In genomic region chr17:77465358-77466041, GRCh38 we compare ENCODE assay signal across 8 cellular contexts.
DNase-seq lines count a peak whose midpoint lies in the region; ATAC-seq and TF ChIP-seq lines count a peak whose summit lies in the region.

No MANE protein-coding gene starts in this region.

- 0 out of 2 replicates have a peak overlapping the region, but pooled peaks have one; percentile 15 for H3K9ac ChIP-seq in IMR-90 (ENCODE audit: low read depth, low read length)

- intact Hi-C loops in IMR-90 (cut with micrococcal nuclease), result no loop called here
- intact Hi-C loops in tibial artery (cut with DNase I; ENCODE audit: low total_unique reads), result no loop called here

- 0 out of 4 replicates have a peak overlapping the region, but pooled peaks of 1 of the 2 experiments have one; percentile 43 for H4K8ac ChIP-seq in IMR-90 (ENCODE audit: low read depth in 2 of 2, low read length in 2 of 2)

- DNase-seq in Ammon's horn (ENCODE audit: low spot score) (peak; percentile 76), IMR-90 (peak; percentile 77), tibial artery (peak; percentile 72 to 80), NCI-H2196 (lab: John Stamatoyannopoulos, UW; ENCODE audit: unreplicated experiment) (no peak)
- DNase-seq in effector CD8-positive, alpha-beta T cell (lab: John Stamatoyannopoulos, UW), result peak; percentile 45

- peaks cover 31% of the 10 kb centered on the region for H3K4me1 ChIP-seq in IMR-90 (ENCODE audit: control insufficient read depth, insufficient read depth, low read length)
- H3K4me1 ChIP-seq in muscle layer of duodenum (ENCODE audit: control insufficient read depth in 1 of 2, insufficient read depth in 2 of 2, low read length in 2 of 2), result peaks cover 17 to 36% of the 10 kb centered on the region in 2 donors
- H3K4me1 ChIP-seq in tibial artery, result peaks cover 0 to 32% (median 19%) of the 10 kb centered on the region in 4 donors

- peak overlapping the region; percentile 56; the same call in 1 of the 2 replicates for H4K91ac ChIP-seq in IMR-90 (ENCODE audit: insufficient read depth, low read depth, low read length)

- peaks cover 36% of the 10 kb centered on the region for H3K9me1 ChIP-seq in IMR-90 (ENCODE audit: insufficient read depth, low read length)

- H2BK120ac ChIP-seq in IMR-90 (ENCODE audit: low read depth, low read length), result peak overlapping the region; percentile 64; the same call in 1 of the 2 replicates

- H2BK20ac ChIP-seq in IMR-90 (ENCODE audit: low read depth, low read length), result no peak overlapping the region

- H3K27ac ChIP-seq in IMR-90 (ENCODE audit: insufficient read depth, low read length), result 0 out of 2 replicates have a peak overlapping the region, but pooled peaks have one; percentile 13
- H3K27ac ChIP-seq in muscle layer of duodenum (ENCODE audit: low read length), result peak overlapping the region; percentile 39
- H3K27ac ChIP-seq in tibial artery, result no peak overlapping the region

- H3K4ac ChIP-seq in IMR-90 (ENCODE audit: low read depth, low read length), result peak overlapping the region; percentile 48

- peak overlapping the region; percentile 22 for H2AK9ac ChIP-seq in IMR-90 (replicated peaks; ENCODE audit: low read depth, low read length, poor library complexity)

- H3K14ac ChIP-seq in IMR-90 (replicated peaks; ENCODE audit: low read depth, low read length), result peak overlapping the region; percentile 59

- H3K18ac ChIP-seq in IMR-90 (ENCODE audit: low read depth, low read length), result no peak overlapping the region

- H3K36me3 ChIP-seq in IMR-90 (ENCODE audit: control insufficient read depth, insufficient read depth, low read length), result peaks cover 16% of the 10 kb centered on the region; the same call in 1 of the 2 replicates
- no peaks in the 10 kb centered on the region for H3K36me3 ChIP-seq in muscle layer of duodenum (ENCODE audit: control insufficient read depth in 1 of 2, insufficient read depth in 2 of 2, low read length in 2 of 2)
- peaks cover 0 to 10% (median 0%) of the 10 kb centered on the region in 3 donors for H3K36me3 ChIP-seq in tibial artery

- no peak overlapping the region for H3K4me2 ChIP-seq in IMR-90 (ENCODE audit: low read depth, low read length)

- H2BK15ac ChIP-seq in IMR-90 (ENCODE audit: low read depth, low read length), result peak overlapping the region; percentile 87; the same call in 1 of the 3 replicates

- no peak for TF ChIP-seq CTCF in IMR-90 (conservative IDR thresholded peaks at IDR 0.05; ENCODE audit: low read depth, low read length)
- no peak for TF ChIP-seq CTCF in tibial artery (IDR thresholded peaks at IDR 0.05)

- no TSS peak for BruUV-seq in IMR-90 (replicated peaks; lab: Mats Ljungman, UMichigan)

- peak overlapping the region; percentile 44 for H2AFZ ChIP-seq in IMR-90 (replicated peaks; ENCODE audit: low read length, poor library complexity)

- H3K79me1 ChIP-seq in IMR-90 (ENCODE audit: low read depth in 1 of 2, low read length in 2 of 2), result peaks cover 28 to 90% of the 10 kb centered on the region in 2 experiments

- CTCF ChIA-PET in IMR-90 (lab: Yijun Ruan, JAX), result interaction anchor here (1.4 kb wide), 1 partner anchor 36 kb away, joined by 6 read pairs; no protein-coding TSS in a partner anchor

- peak overlapping the region; percentile 48 for H2BK5ac ChIP-seq in IMR-90 (ENCODE audit: low read depth, low read length, poor library complexity, severe bottlenecking)

- WGBS in IMR-90 (ENCODE audit: extremely low coverage in 2 of 2, insufficient read length in 1 of 2), 2 experiments, result 40% methylated on average over 2 of the region's 13 CpGs; no CpG with 5 or more reads in 1 of the 2 experiments

- in situ Hi-C loops in IMR-90 (cut with MboI; ENCODE audit: low sequenced_read_pairs), result no loop called here

- H3K4me3 ChIP-seq in IMR-90 (ENCODE audit: insufficient read depth, low read depth, low read length) (no peak overlapping the region), muscle layer of duodenum (ENCODE audit: low read depth in 1 of 2, low read length in 2 of 2) (no peak overlapping the region), tibial artery (no peak overlapping the region)

- ATAC-seq in GM19463 (IDR thresholded peaks at IDR 0.05; ENCODE audit: unreplicated experiment) (peak; percentile 62), IMR-90 (ENCODE audit: low read depth) (peak; percentile 76)
- peak; percentile 89 to 92 for ATAC-seq in activated CD4-positive, CD25-positive, alpha-beta regulatory T cell treated with anti-CD3 and anti-CD28 coated beads, Interleukin-2, amount 50 U/mL, for 24 hours

- 0 out of 2 replicates have a peak overlapping the region, but pooled peaks have one; percentile 10 for H3K56ac ChIP-seq in IMR-90 (ENCODE audit: extremely low read depth, insufficient read depth, low read length)

- POLR2A ChIA-PET in IMR-90 (lab: Charles Lee; ENCODE audit: unreplicated experiment), result interaction anchor here (0.7 kb wide), 1 partner anchor 41 kb away, joined by 4 read pairs; no protein-coding TSS in a partner anchor

- H3K9me3 ChIP-seq in IMR-90 (ENCODE audit: control insufficient read depth, insufficient read depth, low read length) (no peaks in the 10 kb centered on the region), muscle layer of duodenum (ENCODE audit: control insufficient read depth in 1 of 2, low read length in 2 of 2) (no peaks in the 10 kb centered on the region), tibial artery (no peaks in the 10 kb centered on the region)

- TF ChIP-seq POLR2A in IMR-90 (IDR thresholded peaks at IDR 0.05; ENCODE audit: low read depth, low read length), result no peak

- H4K20me1 ChIP-seq in IMR-90 (ENCODE audit: insufficient read depth, low read length), result peaks cover 95% of the 10 kb centered on the region

- dilution Hi-C loops in IMR-90 (cut with HindIII; ENCODE audit: low sequenced_read_pairs, unreplicated experiment), result no loop called here

- TF ChIP-seq RAD21 in IMR-90 (IDR thresholded peaks at IDR 0.05; ENCODE audit: low read length), result peak; percentile 18; the same call in 1 of the 2 replicates

- H4K5ac ChIP-seq in IMR-90 (ENCODE audit: low read depth, low read length), result no peak overlapping the region

- H3K23ac ChIP-seq in IMR-90 (ENCODE audit: low read depth, low read length), result peak overlapping the region; percentile 41; the same call in 1 of the 2 replicates

- no peaks in the 10 kb centered on the region for H3K27me3 ChIP-seq in IMR-90 (ENCODE audit: control insufficient read depth, insufficient read depth, low read length)
- no peaks in the 10 kb centered on the region for H3K27me3 ChIP-seq in muscle layer of duodenum (ENCODE audit: low read depth, low read length)
- no peaks in the 10 kb centered on the region for H3K27me3 ChIP-seq in tibial artery

- H2AK5ac ChIP-seq in IMR-90 (ENCODE audit: low read depth, low read length), result peak overlapping the region; percentile 81

TF ChIP-seq in IMR-90, 13 proteins besides CTCF, POLR2A, EP300 and RAD21:
- 0 out of 2 replicates have a peak, but pooled peaks have one; percentile 5 for TF ChIP-seq CEBPB (IDR thresholded peaks at IDR 0.05; ENCODE audit: low read depth, low read length)
- TF ChIP-seq FOS (IDR thresholded peaks at IDR 0.05; ENCODE audit: low read depth, low read length), result no peak
- TF ChIP-seq NFE2L2 (IDR thresholded peaks at IDR 0.05; ENCODE audit: low read depth, low read length), result no peak
- peak; percentile 56 for TF ChIP-seq MAZ (IDR thresholded peaks at IDR 0.05; ENCODE audit: borderline replicate concordance, low read depth, low read length)

Comparison
In these comparisons a context has a peak if more than half of its experiments do, and no peak if none do; other contexts are left out.
1. H3K27ac ChIP-seq: peak in IMR-90 (single experiment) and muscle layer of duodenum (single experiment); none in tibial artery (0 of 2).
2. Peak in every context shown above with its lines, with median percentiles within 50 percentile points of each other: ATAC-seq.